ENCODE assay signal across 11 cellular contexts in genomic region chr15:53581513-53581912, GRCh38.
"Had no signal": no experiment of that assay in that cellular context is flagged by ENCODE, and none has a peak within 500 bp of the region (broad histone marks: within the 10 kb centered on the region; RNA-seq: fewer than 3 reads in every experiment).

No MANE protein-coding gene starts in this region.

- H3K36me3 ChIP-seq: HAP-1 had no signal

- H3K9me3 ChIP-seq: HAP-1 had no signal

- H3K4me1 ChIP-seq: HAP-1 had no signal

- H3K4me2 ChIP-seq: GM23338 had no signal

- H2AFZ ChIP-seq: GM23248, GM23338 had no signal

- H3K4me3 ChIP-seq: GM23248, GM23338, HAP-1 had no signal

- ATAC-seq: GM23338, HCT116 had no signal

- FAIRE-seq: H1, H54 had no signal

- DNase-seq: GM23248, GOT3, H7, H9, HCEC 1CT, HFFc6 had no signal

- H3K9ac ChIP-seq: GM23248 had no signal

- H3K27ac ChIP-seq: GM23248 had no signal
